In genomic region chr5:170434953-170435605, GRCh38 we compare ENCODE assay signal across 8 cellular contexts. TPM values are rescaled to one million over a fixed set of nuclear protein-coding genes. Genes with fewer than 3 reads are reported as not detected.
A peak's percentile ranks its signal among the peaks of the same experiment; 100 is the strongest.
DNase-seq lines count a peak whose midpoint lies in the region; ATAC-seq, FAIRE-seq and TF ChIP-seq lines count a peak whose summit lies in the region.

No MANE protein-coding gene starts in this region.

- H3F3A ChIP-seq in PC-9 (ENCODE audit: insufficient read depth, low read depth) = no peaks in the 10 kb centered on the region

- CTCF ChIA-PET in PC-9 (lab: Charles Lee) = interaction anchor here (0.6 to 1.2 kb wide), 2 partner anchors 25 to 356 kb away, joined by 3 to 4 read pairs; no protein-coding TSS in a partner anchor

- WGBS in tibial nerve, 2 donors = 34 to 63% methylated on average over 6 to 15 of the region's 16 CpGs

- H3K9me3 Mint-ChIP-seq in activated T-helper 2 cell treated with anti-CD3 and anti-CD28 coated beads, Interferon-gamma antibody, Interleukin-2, Interleukin-4, amounts not matched to agents 10 μg/mL and 5 μg/mL and 100 μg/mL, durations not matched to agents 14 hours and 24 hours and 36 hours = no peaks in the 10 kb centered on the region

- BruUV-seq in PC-9 (replicated peaks; lab: Mats Ljungman, UMichigan) = no TSS peak

- POLR2A ChIA-PET in PC-9 (lab: Charles Lee; ENCODE audit: unreplicated experiment) = no interaction called here

- H3K9me3 ChIP-seq in PC-9 (ENCODE audit: insufficient read depth, low read depth) (no peaks in the 10 kb centered on the region), tibial nerve (no peaks in the 10 kb centered on the region)

- H2AFZ ChIP-seq in PC-9 = no peak overlapping the region

- H3K4me1 ChIP-seq in PC-9 (replicated peaks; ENCODE audit: insufficient read depth) (no peaks in the 10 kb centered on the region), tibial nerve (peaks cover 0 to 7% (median 0%) of the 10 kb centered on the region in 4 donors)

- TF ChIP-seq CTCF in PC-9 (conservative IDR thresholded peaks at IDR 0.05) = peak; percentile 95
- TF ChIP-seq CTCF in tibial nerve (IDR thresholded peaks at IDR 0.05) = peak; percentile 95 to 97 (median 96)

- no peaks in the 10 kb centered on the region for H3K9me2 ChIP-seq in PC-9 (ENCODE audit: insufficient read depth)

- no peaks in the 10 kb centered on the region for H3K36me3 Mint-ChIP-seq in activated T-helper 2 cell treated with anti-CD3 and anti-CD28 coated beads, Interferon-gamma antibody, Interleukin-2, Interleukin-4, amounts not matched to agents 10 μg/mL and 5 μg/mL and 100 μg/mL, durations not matched to agents 14 hours and 24 hours and 36 hours (ENCODE audit: low read depth)

- H3K4me3 ChIP-seq in PC-9 (no peak overlapping the region), tibial nerve (no peak overlapping the region)

- peaks cover 5% of the 10 kb centered on the region; the same call in 1 of the 2 replicates for H3K27me3 ChIP-seq in PC-9 (ENCODE audit: insufficient read depth, low read depth)
- no peaks in the 10 kb centered on the region for H3K27me3 ChIP-seq in tibial nerve

- H3K4me3 Mint-ChIP-seq in activated T-helper 2 cell treated with anti-CD3 and anti-CD28 coated beads, Interferon-gamma antibody, Interleukin-2, Interleukin-4, amounts not matched to agents 10 μg/mL and 5 μg/mL and 100 μg/mL, durations not matched to agents 14 hours and 24 hours and 36 hours (ENCODE audit: low read depth) = no peak overlapping the region

- no peaks in the 10 kb centered on the region for H3K36me3 ChIP-seq in PC-9 (ENCODE audit: low read depth)
- no peaks in the 10 kb centered on the region for H3K36me3 ChIP-seq in tibial nerve

- H3K27ac ChIP-seq in PC-9 (no peak overlapping the region), tibial nerve (no peak overlapping the region)

- H3K79me2 ChIP-seq in PC-9 (ENCODE audit: low read depth) = no peaks in the 10 kb centered on the region

- no peak overlapping the region for H3K27ac Mint-ChIP-seq in activated T-helper 2 cell treated with anti-CD3 and anti-CD28 coated beads, Interferon-gamma antibody, Interleukin-2, Interleukin-4, amounts not matched to agents 10 μg/mL and 5 μg/mL and 100 μg/mL, durations not matched to agents 14 hours and 24 hours and 36 hours

- H4K20me1 ChIP-seq in PC-9 (ENCODE audit: insufficient read depth) = no peaks in the 10 kb centered on the region

- no peak for TF ChIP-seq EP300 in tibial nerve (IDR thresholded peaks at IDR 0.05)

- no peak for TF ChIP-seq POLR2A in GM12891 (IDR thresholded peaks at IDR 0.05; ENCODE audit: low read depth, low read length)
- TF ChIP-seq POLR2A in tibial nerve (IDR thresholded peaks at IDR 0.05) = no peak

- H3K4me1 Mint-ChIP-seq in activated T-helper 2 cell treated with anti-CD3 and anti-CD28 coated beads, Interferon-gamma antibody, Interleukin-2, Interleukin-4, amounts not matched to agents 10 μg/mL and 5 μg/mL and 100 μg/mL, durations not matched to agents 14 hours and 24 hours and 36 hours (ENCODE audit: low read depth) = no peaks in the 10 kb centered on the region

- H3K4me2 ChIP-seq in PC-9 = no peak overlapping the region

- intact Hi-C loops in PC-9 (cut with micrococcal nuclease; ENCODE audit: unreplicated experiment) = loop anchor here (1.0 to 10.0 kb wide), 4 partner anchors 188 to 900 kb away; no protein-coding TSS in a partner anchor
- intact Hi-C loops in activated T-helper 2 cell treated with anti-CD3 and anti-CD28 coated beads, Interferon-gamma antibody, Interleukin-2, Interleukin-4, amounts not matched to agents 10 μg/mL and 5 μg/mL and 100 μg/mL, durations not matched to agents 14 hours and 24 hours and 36 hours (cut with micrococcal nuclease) = loop anchor here (1.0 to 2.0 kb wide), 2 partner anchors 190 to 198 kb away; no protein-coding TSS in a partner anchor

- peaks cover 5% of the 10 kb centered on the region for H3K27me3 Mint-ChIP-seq in activated T-helper 2 cell treated with anti-CD3 and anti-CD28 coated beads, Interferon-gamma antibody, Interleukin-2, Interleukin-4, amounts not matched to agents 10 μg/mL and 5 μg/mL and 100 μg/mL, durations not matched to agents 14 hours and 24 hours and 36 hours (ENCODE audit: low read depth)

- FAIRE-seq in GM12891 (lab: Jason Lieb, UNC) (peak; percentile 87), frontal cortex (lab: Jason Lieb, UNC) (no peak)

- DNase-seq in 8988T = peak; percentile 83
- peak; percentile 57 for DNase-seq in GM12891 (ENCODE audit: insufficient read length, low spot score)
- DNase-seq in PC-9 = peak; percentile 39 to 45
- peak; percentile 27 for DNase-seq in activated T-helper 2 cell treated with anti-CD3 and anti-CD28 coated beads, Interferon-gamma antibody, Interleukin-2, Interleukin-4, amounts not matched to agents 10 μg/mL and 5 μg/mL and 100 μg/mL, durations not matched to agents 14 hours and 24 hours and 36 hours (ENCODE audit: low spot score)
- DNase-seq in frontal cortex (ENCODE audit: low spot score in 2 of 2) = peak; percentile 34 to 81
- DNase-seq in occipital lobe (lab: John Stamatoyannopoulos, UW) = peak; percentile 38
- peak in 1 of 2 donors; percentile 53 for DNase-seq in tibial nerve (ENCODE audit: low spot score in 2 of 2)

- peak; percentile 86 for ATAC-seq in HG03103 (IDR thresholded peaks at IDR 0.05; ENCODE audit: low read depth, unreplicated experiment)

TF ChIP-seq in GM12891, 5 proteins besides CTCF, POLR2A, EP300 and RAD21:
- TF ChIP-seq POLR2AphosphoS5 (IDR thresholded peaks at IDR 0.05; ENCODE audit: low read depth, low read length) (no peak), PAX5 (IDR thresholded peaks at IDR 0.05; ENCODE audit: insufficient read depth, low read length, severe bottlenecking) (no peak), TAF1 (IDR thresholded peaks at IDR 0.05; ENCODE audit: low read depth, low read length) (no peak), POU2F2 (IDR thresholded peaks at IDR 0.05; ENCODE audit: low read depth, low read length) (no peak), SPI1 (IDR thresholded peaks at IDR 0.05; ENCODE audit: low read depth, low read length) (no peak)

RNA-seq across cellular contexts. Expression of gene KCNMB1, which starts 45.9 kb away (rescaled TPM):
- polyA plus RNA-seq in GM12891 (2012; ENCODE audit: low read depth, missing spikeins) = 3.2 TPM
- not detected in 2 replicates for total RNA-seq in PC-9 (2021)
- not detected in 2 replicates for total RNA-seq in activated T-helper 2 cell treated with anti-CD3 and anti-CD28 coated beads, Interferon-gamma antibody, Interleukin-2, Interleukin-4, amounts not matched to agents 10 μg/mL and 5 μg/mL and 100 μg/mL, durations not matched to agents 14 hours and 24 hours and 36 hours
- under 0.01 TPM for total RNA-seq in frontal cortex
- 0.16 TPM for total RNA-seq in occipital lobe
- total RNA-seq in tibial nerve = 1 to 10 TPM in 3 of 4 donors, under 1 TPM in 1; 0.22 to 1.8 (median 1.1) TPM
